In genomic region chr1:47722101-47722500, GRCh38 we compare ENCODE assay signal across 8 cellular contexts.
"Had no signal": no experiment of that assay in that cellular context is flagged by ENCODE, and none has a peak within 500 bp of the region (broad histone marks: within the 10 kb centered on the region; RNA-seq: fewer than 3 reads in every experiment).

No MANE protein-coding gene starts in this region.

- H3K36me3 Mint-ChIP-seq: IgD-negative memory B cell had no signal

- ATAC-seq: GM23338, HepG2 had no signal

- DNase-seq: H9, HCEC 1CT, KBM-7 had no signal

- H3K27ac ChIP-seq: HL-60, KMS-11 had no signal

- H3K9ac ChIP-seq: KMS-11 had no signal

- H3K4me3 Mint-ChIP-seq: GM23338, H9 had no signal

- H3K9me3 Mint-ChIP-seq: GM23338, H9, IgD-negative memory B cell had no signal

- H3K27ac Mint-ChIP-seq: GM23338, H9, IgD-negative memory B cell had no signal

- H3K4me3 ChIP-seq: GM23338 had no signal
